Comparison of ENCODE assay signal across 14 cellular contexts in genomic region chr4:70531981-70532380, GRCh38. TPM values are rescaled to one million over a fixed set of nuclear protein-coding genes. Genes with fewer than 3 reads are reported as not detected.
DNase-seq lines count a peak whose midpoint lies in the region; ATAC-seq and TF ChIP-seq lines count a peak whose summit lies in the region.
"Had no signal": no experiment of that assay in that cellular context is flagged by ENCODE, and none has a peak within 500 bp of the region (broad histone marks: within the 10 kb centered on the region; RNA-seq: fewer than 3 reads in every experiment).

No MANE protein-coding gene starts in this region.

- DNase-seq in epithelial cell of proximal tubule (ENCODE audit: low read depth) (no peak), uterus (no peak), NCI-H2081 treated with DMSO at 0.1 percent for 48 hours (lab: John Stamatoyannopoulos, UW) (no peak), aorta (no peak), islet precursor cell (no peak)
- DNase-seq: activated gamma-delta T cell treated with Interleukin-2 at 50 U/mL for 16 hours, DMS79 treated with DMSO at 0.1 percent for 48 hours, NCI-H226, T-helper 2 cell had no signal

- H3K4me3 ChIP-seq in epithelial cell of proximal tubule (ENCODE audit: low read depth, low read length) (no peak overlapping the region), uterus (no peak overlapping the region), aorta (ENCODE audit: low read length in 2 of 2) (no peak overlapping the region)
- H3K4me3 ChIP-seq: thoracic aorta had no signal

- H3K4me1 ChIP-seq in uterus: no peaks in the 10 kb centered on the region
- H3K4me1 ChIP-seq in aorta (ENCODE audit: control insufficient read depth in 1 of 2, insufficient read depth in 2 of 2, low read length in 2 of 2): no peaks in the 10 kb centered on the region

- 63 to 78% methylated on average over 2 of the region's 2 CpGs for WGBS in aorta, 2 donors

- H3K27me3 ChIP-seq in uterus (no peaks in the 10 kb centered on the region), aorta (ENCODE audit: control insufficient read depth in 1 of 2, insufficient read depth in 2 of 2, low read length in 1 of 2) (no peaks in the 10 kb centered on the region)

- no peak for TF ChIP-seq POLR2A in GM18505 (IDR thresholded peaks at IDR 0.05; ENCODE audit: borderline replicate concordance, extremely low read depth, insufficient read depth, insufficient read length)
- no peak for TF ChIP-seq POLR2A in uterus (IDR thresholded peaks at IDR 0.05)

- TF ChIP-seq CTCF in epithelial cell of proximal tubule (conservative IDR thresholded peaks at IDR 0.05; ENCODE audit: low read depth, low read length) (peak; percentile 20), uterus (IDR thresholded peaks at IDR 0.05) (no peak)

- no peaks in the 10 kb centered on the region for H3K36me3 ChIP-seq in uterus
- no peaks in the 10 kb centered on the region for H3K36me3 ChIP-seq in aorta (ENCODE audit: control insufficient read depth in 1 of 2, insufficient read depth in 2 of 2, low read length in 1 of 2)
- H3K36me3 ChIP-seq: thoracic aorta had no signal

- H3K27ac ChIP-seq in uterus (no peak overlapping the region), aorta (ENCODE audit: low read depth in 1 of 2, low read length in 2 of 2) (no peak overlapping the region)
- H3K27ac ChIP-seq: HL-60, thoracic aorta had no signal

- intact Hi-C loops in uterus (cut with DNase I; ENCODE audit: low total_unique reads): no loop called here
- intact Hi-C loops in aorta (cut with DNase I): no loop called here

- H3K9me3 ChIP-seq in uterus: no peaks in the 10 kb centered on the region
- no peaks in the 10 kb centered on the region for H3K9me3 ChIP-seq in aorta (ENCODE audit: control insufficient read depth, low read length)
- H3K9me3 ChIP-seq: thoracic aorta had no signal

- peak; percentile 86 for ATAC-seq in GM18505 (IDR thresholded peaks at IDR 0.05; ENCODE audit: unreplicated experiment)
- ATAC-seq in GM21619 (IDR thresholded peaks at IDR 0.05; ENCODE audit: unreplicated experiment): peak; percentile 80
- peak; percentile 69 for ATAC-seq in HG03432 (IDR thresholded peaks at IDR 0.05; ENCODE audit: unreplicated experiment)
- ATAC-seq in aorta (ENCODE audit: low FRiP score): no peak

RNA-seq across cellular contexts. Expression of gene AMTN, which starts 13.6 kb away (rescaled TPM):
- total RNA-seq in epithelial cell of proximal tubule (not detected in 2 replicates), uterus (not detected), aorta (not detected)
- not detected for polyA plus RNA-seq in aorta
- total RNA-seq: thoracic aorta had no signal

RNA-seq across cellular contexts. Expression of gene MUC7, which starts 60.0 kb away (rescaled TPM):
- not detected in 2 replicates for total RNA-seq in epithelial cell of proximal tubule
- not detected for total RNA-seq in uterus
- not detected for total RNA-seq in aorta
- polyA plus RNA-seq in aorta: not detected
- total RNA-seq: thoracic aorta had no signal
